In the genomic region with DNA sequence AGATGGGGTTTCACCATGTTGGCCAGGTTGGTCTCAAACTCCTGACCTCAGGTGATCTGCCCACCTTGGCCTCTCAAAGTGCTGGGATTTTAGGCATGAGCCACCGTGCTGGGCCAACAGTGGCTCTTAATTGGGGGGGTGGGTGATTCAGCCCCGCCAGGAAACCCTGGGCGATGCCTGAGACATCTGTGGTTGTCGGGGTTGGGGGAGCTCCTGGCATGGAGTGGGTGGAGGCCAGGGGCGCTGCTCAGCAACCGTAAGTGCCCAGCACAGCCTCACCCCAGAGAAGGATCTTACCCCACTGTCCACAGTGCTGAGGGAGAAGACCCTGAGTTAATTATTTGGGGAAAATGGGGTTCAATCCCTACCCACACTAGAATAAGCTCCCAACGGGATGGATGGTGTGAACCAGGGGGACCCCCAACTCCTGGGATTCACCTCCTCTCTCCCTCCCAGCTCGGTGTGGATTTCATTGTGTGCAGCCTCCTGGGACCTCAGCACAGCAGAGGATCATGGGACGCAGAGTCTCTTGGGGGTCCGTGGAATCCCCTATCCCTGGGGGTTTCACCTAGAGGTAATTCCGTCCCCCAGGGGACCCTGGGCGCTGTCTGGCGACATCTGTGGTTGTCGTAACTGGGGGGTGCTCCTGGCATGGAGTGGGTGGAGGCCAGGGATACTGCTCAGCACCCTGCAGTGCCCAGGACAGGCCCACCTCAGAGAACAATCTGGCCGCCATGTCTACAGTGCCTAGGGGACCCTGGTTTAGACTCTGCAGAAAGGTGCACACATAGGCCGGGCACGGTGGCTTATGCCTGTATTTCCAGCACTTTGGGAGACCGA, we compare ENCODE assay signal across 12 cellular contexts.
DNase-seq lines count a peak whose midpoint lies in the region; ATAC-seq and TF ChIP-seq lines count a peak whose summit lies in the region.
"Had no signal": no experiment of that assay in that cellular context is flagged by ENCODE, and none has a peak within 500 bp of the region (broad histone marks: within the 10 kb centered on the region; RNA-seq: fewer than 3 reads in every experiment).

No MANE protein-coding gene starts in this region.

- no peak for TF ChIP-seq CTCF in right atrium auricular region (IDR thresholded peaks at IDR 0.05)

- peaks cover 9 to 40% (median 11%) of the 10 kb centered on the region in 4 donors for H3K4me1 Mint-ChIP-seq in naive thymus-derived CD8-positive, alpha-beta T cell

- H3K36me3 Mint-ChIP-seq in naive thymus-derived CD8-positive, alpha-beta T cell = no peaks in the 10 kb centered on the region

- H3K27me3 ChIP-seq in BLaER1 treated with 17β-estradiol and CSF1 and Interleukin-3, amounts not matched to agents 10 nM and 100 nM = peaks cover 0 to 8% (median 0%) of the 10 kb centered on the region in 11 experiments; a peak in 2 of 22 replicates
- no peaks in the 10 kb centered on the region for H3K27me3 ChIP-seq in SJSA1 (replicated peaks)
- H3K27me3 ChIP-seq in right atrium auricular region = no peaks in the 10 kb centered on the region

- no peak for ATAC-seq in naive thymus-derived CD8-positive, alpha-beta T cell
- ATAC-seq in GM19463 (IDR thresholded peaks at IDR 0.05; ENCODE audit: unreplicated experiment) = no peak

- peaks cover 0 to 61% (median 18%) of the 10 kb centered on the region in 11 experiments; a peak in 12 of 22 replicates for H4K20me1 ChIP-seq in BLaER1 treated with 17β-estradiol and CSF1 and Interleukin-3, amounts not matched to agents 10 nM and 100 nM

- H3K4me1 ChIP-seq in BLaER1 treated with 17β-estradiol and CSF1 and Interleukin-3, amounts not matched to agents 10 nM and 100 nM = peaks cover 73 to 93% (median 81%) of the 10 kb centered on the region in 10 experiments
- H3K4me1 ChIP-seq in SJSA1 (replicated peaks) (peaks cover 84% of the 10 kb centered on the region), right atrium auricular region (peaks cover 0 to 86% of the 10 kb centered on the region in 2 donors)

- no peaks in the 10 kb centered on the region for H3K9me3 Mint-ChIP-seq in naive thymus-derived CD8-positive, alpha-beta T cell
- H3K9me3 Mint-ChIP-seq: CD4-positive, alpha-beta T cell; nephron had no signal

- no peaks in the 10 kb centered on the region for H3K27me3 Mint-ChIP-seq in naive thymus-derived CD8-positive, alpha-beta T cell
- H3K27me3 Mint-ChIP-seq: activated CD4-positive, alpha-beta T cell treated with anti-CD3 and anti-CD28 coated beads, Interleukin-2, amount 10 ng/mL, durations not matched to agents 7 days and 5 days; CD4-positive, alpha-beta T cell had no signal

- peak overlapping the region; percentile 71 to 98 (median 84) for H3K4me2 ChIP-seq in BLaER1 treated with 17β-estradiol and CSF1 and Interleukin-3, amounts not matched to agents 10 nM and 100 nM

- DNase-seq in SJSA1 (ENCODE audit: low read depth in 1 of 2, low spot score in 2 of 2) = no peak
- DNase-seq in right atrium auricular region (ENCODE audit: low spot score) = no peak
- DNase-seq in renal cortical epithelial cell (ENCODE audit: low read depth) = peak; percentile 31
- DNase-seq in NCI-H510A treated with DMSO at 0.1 percent for 48 hours (lab: John Stamatoyannopoulos, UW) = no peak
- no peak for DNase-seq in superior temporal gyrus (ENCODE audit: extremely low spot score)
- DNase-seq in naive thymus-derived CD8-positive, alpha-beta T cell = no peak
- DNase-seq: activated CD4-positive, alpha-beta T cell treated with anti-CD3 and anti-CD28 coated beads, Interleukin-2, amount 10 ng/mL, durations not matched to agents 7 days and 5 days; CD4-positive, alpha-beta T cell; MV-4-11 had no signal

- H3K4me3 Mint-ChIP-seq in naive thymus-derived CD8-positive, alpha-beta T cell = peak overlapping the region in 1 of 10 donors; percentile 10
- H3K4me3 Mint-ChIP-seq: activated CD4-positive, alpha-beta T cell treated with anti-CD3 and anti-CD28 coated beads, Interleukin-2, amount 10 ng/mL, durations not matched to agents 7 days and 5 days had no signal

- POLR2A ChIA-PET in naive thymus-derived CD8-positive, alpha-beta T cell (lab: Charles Lee) = interaction anchor here (0.5 to 4.1 kb wide), 7 partner anchors 8 to 306 kb away, joined by 3 to 33 read pairs (median 4); a partner anchor contains a TSS

- H3K4me3 ChIP-seq in BLaER1 treated with 17β-estradiol and CSF1 and Interleukin-3, amounts not matched to agents 10 nM and 100 nM = peak overlapping the region in 2 of 10 experiments; percentile 2 to 8; a peak in 1 of 20 replicates
- H3K4me3 ChIP-seq in SJSA1 (no peak overlapping the region), right atrium auricular region (peak overlapping the region in 1 of 2 donors; percentile 36)

- H3K9ac ChIP-seq in BLaER1 treated with 17β-estradiol and CSF1 and Interleukin-3, amounts not matched to agents 10 nM and 100 nM = peak overlapping the region in 7 of 11 experiments; percentile 24 to 72 (median 57); a peak in 14 of 22 replicates

- H3K27ac Mint-ChIP-seq in naive thymus-derived CD8-positive, alpha-beta T cell = peak overlapping the region in 3 of 10 donors; percentile 14 to 64 (median 37)
- H3K27ac Mint-ChIP-seq: CD4-positive, alpha-beta T cell had no signal

- peak overlapping the region in 9 of 11 experiments; percentile 14 to 79 (median 63); a peak in 17 of 22 replicates for H3K27ac ChIP-seq in BLaER1 treated with 17β-estradiol and CSF1 and Interleukin-3, amounts not matched to agents 10 nM and 100 nM
- H3K27ac ChIP-seq in SJSA1 (peak overlapping the region; percentile 99), right atrium auricular region (peak overlapping the region; percentile 91 to 96)

- H3K36me3 ChIP-seq in BLaER1 treated with 17β-estradiol and CSF1 and Interleukin-3, amounts not matched to agents 10 nM and 100 nM = peaks cover 0 to 11% (median 0%) of the 10 kb centered on the region in 11 experiments; a peak in 5 of 22 replicates
- H3K36me3 ChIP-seq in SJSA1 = no peaks in the 10 kb centered on the region
- H3K36me3 ChIP-seq in right atrium auricular region = no peaks in the 10 kb centered on the region

- 0 out of 22 replicates have a peak, but pooled peaks cover 0 to 4% (median 0%) of the 10 kb centered on the region in 11 experiments for H3K9me3 ChIP-seq in BLaER1 treated with 17β-estradiol and CSF1 and Interleukin-3, amounts not matched to agents 10 nM and 100 nM (replicated peaks in 1 of 11)
- H3K9me3 ChIP-seq in SJSA1 (replicated peaks) (peaks cover 4% of the 10 kb centered on the region), right atrium auricular region (no peaks in the 10 kb centered on the region)
